ENCODE assay signal across 1 cellular context in genomic region chr17:48051706-48052486, GRCh38.
TF ChIP-seq lines count a peak whose summit lies in the region.

No MANE protein-coding gene starts in this region.

TF ChIP-seq in WTC11, 78 proteins besides CTCF, POLR2A, EP300 and RAD21 (continued from another document):
- no peak for TF ChIP-seq ZNF219 (CRISPR knock-in tag; IDR thresholded peaks at IDR 0.05; ENCODE audit: borderline replicate concordance)
- no peak for TF ChIP-seq E2F5 (CRISPR knock-in tag; IDR thresholded peaks at IDR 0.05)
- TF ChIP-seq PREB (CRISPR knock-in tag; IDR thresholded peaks at IDR 0.05; ENCODE audit: borderline replicate concordance), result no peak
- TF ChIP-seq ZNF416 (CRISPR knock-in tag; IDR thresholded peaks at IDR 0.05), result no peak
- TF ChIP-seq PRDM15 (CRISPR knock-in tag; IDR thresholded peaks at IDR 0.05), result no peak
- TF ChIP-seq E2F4 (CRISPR knock-in tag; IDR thresholded peaks at IDR 0.05; ENCODE audit: borderline replicate concordance, low read depth), result no peak
- TF ChIP-seq E2F1 (CRISPR knock-in tag; IDR thresholded peaks at IDR 0.05), result no peak
- TF ChIP-seq CREB1 (CRISPR knock-in tag; IDR thresholded peaks at IDR 0.05), result no peak
- no peak for TF ChIP-seq SMAD3 (CRISPR knock-in tag; IDR thresholded peaks at IDR 0.05; ENCODE audit: borderline replicate concordance)
- TF ChIP-seq USF2 (CRISPR knock-in tag; IDR thresholded peaks at IDR 0.05), result no peak
